In the genomic region with DNA sequence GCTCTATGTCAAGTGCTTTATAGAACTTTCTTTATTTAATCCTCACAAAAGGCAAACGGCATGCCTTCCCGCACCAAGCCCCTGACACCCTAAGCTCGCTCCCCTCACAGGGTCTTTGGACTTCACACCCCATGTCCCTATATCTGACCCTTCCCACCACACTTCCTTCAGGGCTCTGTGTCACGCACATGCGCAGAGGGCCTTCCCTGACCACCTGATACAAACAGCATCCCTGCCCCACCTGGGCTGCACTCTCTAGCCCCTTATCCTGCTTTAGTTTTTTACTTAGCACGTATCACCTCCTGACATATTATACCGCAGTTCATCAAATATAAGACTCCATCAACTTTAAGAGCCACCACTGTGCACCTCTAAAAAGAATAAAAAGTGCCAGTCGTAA, we compare ENCODE assay signal across 40 cellular contexts. TPM values are rescaled to one million over a fixed set of nuclear protein-coding genes. Genes with fewer than 3 reads are reported as not detected.
"Had no signal": no experiment of that assay in that cellular context is flagged by ENCODE, and none has a peak within 500 bp of the region (broad histone marks: within the 10 kb centered on the region; RNA-seq: fewer than 3 reads in every experiment).

No MANE protein-coding gene starts in this region.

- DNase-seq: activated effector memory CD4-positive, alpha-beta T cell treated with anti-CD3 and anti-CD28 coated beads, Interleukin-2, amount 50 U/mL, for 16 hours; activated effector memory CD4-positive, alpha-beta T cell treated with Interleukin-2 at 50 U/mL for 16 hours; activated gamma-delta T cell; activated gamma-delta T cell treated with Interleukin-2 at 50 U/mL for 16 hours; activated naive CD4-positive, alpha-beta T cell; activated naive CD4-positive, alpha-beta T cell treated with anti-CD3 and anti-CD28 coated beads for 36 hours; activated naive CD4-positive, alpha-beta T cell treated with anti-CD3 and anti-CD28 coated beads, Interleukin-2, amount 10 ng/mL, durations not matched to agents 7 days and 5 days; activated naive CD4-positive, alpha-beta T cell treated with anti-CD3 and anti-CD28 coated beads, Interleukin-2, amount 50 U/mL, for 16 hours; activated naive CD4-positive, alpha-beta T cell treated with Interleukin-2 at 50 U/mL for 16 hours; activated naive CD8-positive, alpha-beta T cell treated with anti-CD3 and anti-CD28 coated beads for 36 hours; activated naive CD8-positive, alpha-beta T cell treated with anti-CD3 and anti-CD28 coated beads, Interleukin-2, amount 10 ng/mL, durations not matched to agents 7 days and 5 days; activated naive CD8-positive, alpha-beta T cell treated with anti-CD3 and anti-CD28 coated beads, Interleukin-2, amount 50 U/mL, for 24 hours; activated T-cell treated with anti-CD3 and anti-CD28 coated beads, Interleukin-2, amount 50 U/mL, for 1 hour; activated T-cell treated with anti-CD3 and anti-CD28 coated beads, Interleukin-2, amount 50 U/mL, for 24 hours; activated T-cell treated with anti-CD3 and anti-CD28 coated beads, Interleukin-2, amount 50 U/mL, for 4 hours; activated T-cell treated with anti-CD3 and anti-CD28 coated beads, Interleukin-2, amount 50 U/mL, for 48 hours; activated T-cell treated with anti-CD3 and anti-CD28 coated beads, Interleukin-2, amount 50 U/mL, for 72 hours; adrenal gland; amniotic stem cell; amygdala; anterior cingulate cortex; aorta; body of pancreas; brain microvascular endothelial cell; caudate nucleus; central memory CD4-positive, alpha-beta T cell; cerebellar nuclear complex had no signal

- H3K36me3 ChIP-seq: adrenal gland, ascending aorta, brain microvascular endothelial cell, breast epithelium, cardiac muscle cell had no signal

- H3K27ac ChIP-seq: adrenal gland, ascending aorta, body of pancreas, brain microvascular endothelial cell, breast epithelium, cardiac muscle cell had no signal

- H3K4me1 Mint-ChIP-seq: activated naive CD4-positive, alpha-beta T cell treated with anti-CD3 and anti-CD28 coated beads, Interleukin-2, amount 10 ng/mL, durations not matched to agents 7 days and 5 days; activated naive CD4-positive, alpha-beta T cell treated with anti-CD3 and anti-CD28 coated beads, Interleukin-2, amount 50 U/mL, for 24 hours; activated naive CD8-positive, alpha-beta T cell treated with anti-CD3 and anti-CD28 coated beads for 36 hours; activated naive CD8-positive, alpha-beta T cell treated with anti-CD3 and anti-CD28 coated beads, Interleukin-2, amount 10 ng/mL, durations not matched to agents 7 days and 5 days; activated naive CD8-positive, alpha-beta T cell treated with anti-CD3 and anti-CD28 coated beads, Interleukin-2, amount 50 U/mL, for 24 hours; activated T-helper 17 cell treated with anti-CD3 and anti-CD28 coated beads, Interleukin-2, amount 50 U/mL, for 72 hours; central memory CD8-positive, alpha-beta T cell had no signal

- H3K27me3 ChIP-seq: adrenal gland, ascending aorta, body of pancreas, brain microvascular endothelial cell, breast epithelium, cardiac muscle cell had no signal

- H3K27me3 Mint-ChIP-seq: activated naive CD4-positive, alpha-beta T cell treated with anti-CD3 and anti-CD28 coated beads, Interleukin-2, amount 10 ng/mL, durations not matched to agents 7 days and 5 days; activated naive CD8-positive, alpha-beta T cell; activated naive CD8-positive, alpha-beta T cell treated with anti-CD3 and anti-CD28 coated beads for 36 hours; activated naive CD8-positive, alpha-beta T cell treated with anti-CD3 and anti-CD28 coated beads, Interleukin-2, amount 10 ng/mL, durations not matched to agents 7 days and 5 days; activated naive CD8-positive, alpha-beta T cell treated with anti-CD3 and anti-CD28 coated beads, Interleukin-2, amount 50 U/mL, for 24 hours; activated T-cell treated with anti-CD3 and anti-CD28 coated beads, Interleukin-2, amount 50 U/mL, for 24 hours; activated T-helper 17 cell treated with anti-CD3 and anti-CD28 coated beads, Interleukin-2, amount 50 U/mL, for 72 hours; brain; central memory CD8-positive, alpha-beta T cell had no signal

- FAIRE-seq: astrocyte, bronchial epithelial cell had no signal

- H3K27ac Mint-ChIP-seq: activated naive CD4-positive, alpha-beta T cell treated with anti-CD3 and anti-CD28 coated beads for 36 hours; activated naive CD4-positive, alpha-beta T cell treated with anti-CD3 and anti-CD28 coated beads, Interleukin-2, amount 10 ng/mL, durations not matched to agents 7 days and 5 days; activated naive CD4-positive, alpha-beta T cell treated with anti-CD3 and anti-CD28 coated beads, Interleukin-2, amount 50 U/mL, for 24 hours; activated naive CD4-positive, alpha-beta T cell treated with anti-CD3 and anti-CD28 coated beads, Interleukin-2, amount 50 U/mL, for 72 hours; activated naive CD8-positive, alpha-beta T cell; activated naive CD8-positive, alpha-beta T cell treated with anti-CD3 and anti-CD28 coated beads for 36 hours; activated naive CD8-positive, alpha-beta T cell treated with anti-CD3 and anti-CD28 coated beads, Interleukin-2, amount 10 ng/mL, durations not matched to agents 7 days and 5 days; activated naive CD8-positive, alpha-beta T cell treated with anti-CD3 and anti-CD28 coated beads, Interleukin-2, amount 50 U/mL, for 24 hours; activated T-cell treated with anti-CD3 and anti-CD28 coated beads, Interleukin-2, amount 50 U/mL, for 24 hours; activated T-cell treated with anti-CD3 and anti-CD28 coated beads, Interleukin-2, amount 50 U/mL, for 72 hours; activated T-helper 1 cell treated with anti-CD3 and anti-CD28 coated beads, Interleukin-12 subunit alpha, Interleukin-12 subunit beta, Interleukin-2, Interleukin-4 antibody, amounts not matched to agents 30 ng/mL and 10 ng/mL and 1 ng/mL, durations not matched to agents 14 hours and 24 hours and 36 hours; activated T-helper 17 cell treated with anti-CD3 and anti-CD28 coated beads, Interleukin-2, amount 50 U/mL, for 72 hours; activated T-helper 2 cell treated with anti-CD3 and anti-CD28 coated beads, Interferon-gamma antibody, Interleukin-2, Interleukin-4, amounts not matched to agents 10 μg/mL and 5 μg/mL and 100 μg/mL, durations not matched to agents 14 hours and 24 hours and 36 hours; brain had no signal

- ATAC-seq: activated naive CD4-positive, alpha-beta T cell treated with anti-CD3 and anti-CD28 coated beads, Interleukin-2, amount 50 U/mL, for 72 hours; activated naive CD8-positive, alpha-beta T cell treated with anti-CD3 and anti-CD28 coated beads, Interleukin-2, amount 50 U/mL, for 24 hours; activated T-cell treated with anti-CD3 and anti-CD28 coated beads, Interleukin-2, amount 50 U/mL, for 4 hours; activated T-cell treated with anti-CD3 and anti-CD28 coated beads, Interleukin-2, amount 50 U/mL, for 72 hours; activated T-helper 17 cell treated with anti-CD3 and anti-CD28 coated beads, Interleukin-2, amount 50 U/mL, for 72 hours; body of pancreas had no signal

- H3K4me3 Mint-ChIP-seq: activated naive CD4-positive, alpha-beta T cell treated with anti-CD3 and anti-CD28 coated beads for 36 hours; activated naive CD4-positive, alpha-beta T cell treated with anti-CD3 and anti-CD28 coated beads, Interleukin-2, amount 10 ng/mL, durations not matched to agents 7 days and 5 days; activated naive CD4-positive, alpha-beta T cell treated with anti-CD3 and anti-CD28 coated beads, Interleukin-2, amount 50 U/mL, for 24 hours; activated naive CD8-positive, alpha-beta T cell; activated naive CD8-positive, alpha-beta T cell treated with anti-CD3 and anti-CD28 coated beads for 36 hours; activated naive CD8-positive, alpha-beta T cell treated with anti-CD3 and anti-CD28 coated beads, Interleukin-2, amount 10 ng/mL, durations not matched to agents 7 days and 5 days; activated naive CD8-positive, alpha-beta T cell treated with anti-CD3 and anti-CD28 coated beads, Interleukin-2, amount 50 U/mL, for 24 hours; activated T-cell treated with anti-CD3 and anti-CD28 coated beads, Interleukin-2, amount 50 U/mL, for 24 hours; activated T-cell treated with anti-CD3 and anti-CD28 coated beads, Interleukin-2, amount 50 U/mL, for 4 hours; activated T-cell treated with anti-CD3 and anti-CD28 coated beads, Interleukin-2, amount 50 U/mL, for 72 hours; activated T-helper 1 cell treated with anti-CD3 and anti-CD28 coated beads, Interleukin-12 subunit alpha, Interleukin-12 subunit beta, Interleukin-2, Interleukin-4 antibody, amounts not matched to agents 30 ng/mL and 10 ng/mL and 1 ng/mL, durations not matched to agents 14 hours and 24 hours and 36 hours; activated T-helper 17 cell treated with anti-CD3 and anti-CD28 coated beads, Interleukin-2, amount 50 U/mL, for 72 hours; brain; central memory CD8-positive, alpha-beta T cell had no signal

- H3K9me3 ChIP-seq: adrenal gland, ascending aorta, body of pancreas, breast epithelium had no signal

- H3K9me3 Mint-ChIP-seq: activated naive CD4-positive, alpha-beta T cell treated with anti-CD3 and anti-CD28 coated beads for 36 hours; activated naive CD4-positive, alpha-beta T cell treated with anti-CD3 and anti-CD28 coated beads, Interleukin-2, amount 10 ng/mL, durations not matched to agents 7 days and 5 days; activated naive CD4-positive, alpha-beta T cell treated with anti-CD3 and anti-CD28 coated beads, Interleukin-2, amount 50 U/mL, for 24 hours; activated naive CD4-positive, alpha-beta T cell treated with anti-CD3 and anti-CD28 coated beads, Interleukin-2, amount 50 U/mL, for 72 hours; activated naive CD8-positive, alpha-beta T cell treated with anti-CD3 and anti-CD28 coated beads for 36 hours; activated naive CD8-positive, alpha-beta T cell treated with anti-CD3 and anti-CD28 coated beads, Interleukin-2, amount 10 ng/mL, durations not matched to agents 7 days and 5 days; activated naive CD8-positive, alpha-beta T cell treated with anti-CD3 and anti-CD28 coated beads, Interleukin-2, amount 50 U/mL, for 24 hours; activated T-cell treated with anti-CD3 and anti-CD28 coated beads, Interleukin-2, amount 50 U/mL, for 24 hours; activated T-cell treated with anti-CD3 and anti-CD28 coated beads, Interleukin-2, amount 50 U/mL, for 4 hours; activated T-cell treated with anti-CD3 and anti-CD28 coated beads, Interleukin-2, amount 50 U/mL, for 72 hours; activated T-helper 1 cell treated with anti-CD3 and anti-CD28 coated beads, Interleukin-12 subunit alpha, Interleukin-12 subunit beta, Interleukin-2, Interleukin-4 antibody, amounts not matched to agents 30 ng/mL and 10 ng/mL and 1 ng/mL, durations not matched to agents 14 hours and 24 hours and 36 hours; activated T-helper 17 cell treated with anti-CD3 and anti-CD28 coated beads, Interleukin-2, amount 50 U/mL, for 72 hours; activated T-helper 2 cell treated with anti-CD3 and anti-CD28 coated beads, Interferon-gamma antibody, Interleukin-2, Interleukin-4, amounts not matched to agents 10 μg/mL and 5 μg/mL and 100 μg/mL, durations not matched to agents 14 hours and 24 hours and 36 hours; brain; central memory CD8-positive, alpha-beta T cell had no signal

- H3K4me1 ChIP-seq: adrenal gland, breast epithelium had no signal

- H3K36me3 Mint-ChIP-seq: activated naive CD4-positive, alpha-beta T cell treated with anti-CD3 and anti-CD28 coated beads, Interleukin-2, amount 10 ng/mL, durations not matched to agents 7 days and 5 days; activated naive CD4-positive, alpha-beta T cell treated with anti-CD3 and anti-CD28 coated beads, Interleukin-2, amount 50 U/mL, for 24 hours; activated naive CD4-positive, alpha-beta T cell treated with anti-CD3 and anti-CD28 coated beads, Interleukin-2, amount 50 U/mL, for 72 hours; activated naive CD8-positive, alpha-beta T cell; activated naive CD8-positive, alpha-beta T cell treated with anti-CD3 and anti-CD28 coated beads for 36 hours; activated naive CD8-positive, alpha-beta T cell treated with anti-CD3 and anti-CD28 coated beads, Interleukin-2, amount 10 ng/mL, durations not matched to agents 7 days and 5 days had no signal

- H3K4me3 ChIP-seq: adrenal gland, ascending aorta, body of pancreas, breast epithelium, cardiac muscle cell had no signal

RNA-seq across cellular contexts. Expression of a gene that starts 49.8 kb away (rescaled TPM):
- total RNA-seq: activated naive CD4-positive, alpha-beta T cell treated with anti-CD3 and anti-CD28 coated beads for 36 hours; activated naive CD4-positive, alpha-beta T cell treated with anti-CD3 and anti-CD28 coated beads, Interleukin-2, amount 50 U/mL, for 72 hours; activated naive CD8-positive, alpha-beta T cell treated with anti-CD3 and anti-CD28 coated beads for 36 hours; activated naive CD8-positive, alpha-beta T cell treated with anti-CD3 and anti-CD28 coated beads, Interleukin-2, amount 10 ng/mL, durations not matched to agents 7 days and 5 days; activated T-cell treated with anti-CD3 and anti-CD28 coated beads, Interleukin-2, amount 50 U/mL, for 72 hours; activated T-helper 1 cell treated with anti-CD3 and anti-CD28 coated beads, Interleukin-12 subunit alpha, Interleukin-12 subunit beta, Interleukin-2, Interleukin-4 antibody, amounts not matched to agents 30 ng/mL and 10 ng/mL and 1 ng/mL, durations not matched to agents 14 hours and 24 hours and 36 hours; activated T-helper 17 cell treated with anti-CD3 and anti-CD28 coated beads, Interleukin-2, amount 50 U/mL, for 72 hours; activated T-helper 2 cell treated with anti-CD3 and anti-CD28 coated beads, Interferon-gamma antibody, Interleukin-2, Interleukin-4, amounts not matched to agents 10 μg/mL and 5 μg/mL and 100 μg/mL, durations not matched to agents 14 hours and 24 hours and 36 hours; bronchial epithelial cell had no signal
